ENCODE assay signal across 16 cellular contexts in the genomic region with DNA sequence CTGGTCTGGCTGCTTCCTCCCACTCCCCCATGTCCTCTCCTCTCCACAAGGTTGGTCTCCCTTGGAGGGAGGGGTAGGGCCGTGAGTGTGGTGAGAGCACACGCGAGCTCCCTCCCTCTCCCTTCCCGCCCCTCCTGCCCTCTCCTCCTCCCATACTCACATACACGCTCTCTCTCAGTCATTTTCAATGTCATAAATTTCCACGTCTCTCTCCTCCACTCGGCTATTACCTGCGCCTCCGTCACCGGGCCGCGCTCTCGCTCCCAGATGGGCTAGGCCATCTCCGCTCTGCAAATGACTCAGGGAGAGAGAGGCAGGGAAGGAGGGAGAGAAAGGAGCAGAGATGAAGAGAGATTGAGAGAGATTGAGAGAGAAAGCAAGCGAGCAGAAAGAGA. TPM values are rescaled to one million over a fixed set of nuclear protein-coding genes. Genes with fewer than 3 reads are reported as not detected.
"Had no signal": no experiment of that assay in that cellular context is flagged by ENCODE, and none has a peak within 500 bp of the region (broad histone marks: within the 10 kb centered on the region; RNA-seq: fewer than 3 reads in every experiment).

No MANE protein-coding gene starts in this region.

- ATAC-seq: left cardiac atrium, right cardiac atrium had no signal

- H3K4me1 ChIP-seq: breast epithelium had no signal

- DNase-seq: activated CD4-positive, alpha-beta memory T cell treated with anti-CD3 and anti-CD28 coated beads for 36 hours; activated gamma-delta T cell; activated naive CD8-positive, alpha-beta T cell treated with anti-CD3 and anti-CD28 coated beads for 36 hours; activated T-cell treated with anti-CD3 and anti-CD28 coated beads, Interleukin-2, amount 50 U/mL, for 48 hours; dorsolateral prefrontal cortex; hypothalamus; left cardiac atrium; naive B cell; small intestine; thyroid gland; uterus had no signal

- H3K27me3 ChIP-seq: thyroid gland, uterus had no signal

- H3K9me3 ChIP-seq: breast epithelium, neutrophil, thyroid gland, uterus had no signal

- H3K4me3 Mint-ChIP-seq: activated CD4-positive, alpha-beta memory T cell treated with anti-CD3 and anti-CD28 coated beads for 36 hours; activated naive CD8-positive, alpha-beta T cell treated with anti-CD3 and anti-CD28 coated beads for 36 hours; naive B cell had no signal

- H3K36me3 Mint-ChIP-seq: activated CD4-positive, alpha-beta memory T cell treated with anti-CD3 and anti-CD28 coated beads for 36 hours; activated naive CD8-positive, alpha-beta T cell treated with anti-CD3 and anti-CD28 coated beads for 36 hours; naive B cell had no signal

- H3K27ac ChIP-seq: breast epithelium, dorsolateral prefrontal cortex, neutrophil, thyroid gland, uterus had no signal

- H3K36me3 ChIP-seq: breast epithelium, neutrophil, thyroid gland, uterus had no signal

- H3K9me3 Mint-ChIP-seq: activated CD4-positive, alpha-beta memory T cell treated with anti-CD3 and anti-CD28 coated beads for 36 hours; activated naive CD8-positive, alpha-beta T cell treated with anti-CD3 and anti-CD28 coated beads for 36 hours had no signal

- H3K27ac Mint-ChIP-seq: activated CD4-positive, alpha-beta memory T cell treated with anti-CD3 and anti-CD28 coated beads for 36 hours; activated naive CD8-positive, alpha-beta T cell treated with anti-CD3 and anti-CD28 coated beads for 36 hours; naive B cell had no signal

- H3K4me3 ChIP-seq: breast epithelium, dorsolateral prefrontal cortex, thyroid gland, uterus had no signal

RNA-seq across cellular contexts. Expression of a gene that starts 36.7 kb away (rescaled TPM):
- total RNA-seq: activated naive CD8-positive, alpha-beta T cell treated with anti-CD3 and anti-CD28 coated beads for 36 hours; breast epithelium; chondrocyte; dorsolateral prefrontal cortex; left cardiac atrium; lung microvascular endothelial cell; right cardiac atrium; thyroid gland had no signal
- polyA plus RNA-seq: right cardiac atrium had no signal
